Comparison of ENCODE assay signal across 8 cellular contexts in genomic region chr1:38873027-38873969, GRCh38. TPM values are rescaled to one million over a fixed set of nuclear protein-coding genes. Genes with fewer than 3 reads are reported as not detected.
A peak's percentile ranks its signal among the peaks of the same experiment; 100 is the strongest.
DNase-seq lines count a peak whose midpoint lies in the region; ATAC-seq and TF ChIP-seq lines count a peak whose summit lies in the region.

Gene MYCBP (minus strand): TSS chr1:38873348. CDS start chr1:38873305, 43 bp downstream.

- peak within 1 kb of the TSS; percentile 79 for H4K12ac ChIP-seq in trophoblast cell (ENCODE audit: low read depth, low read length)

- peak within 1 kb of the TSS; percentile 67 for H3K18ac ChIP-seq in trophoblast cell (ENCODE audit: low read length)

- H3K4me3 ChIP-seq in GM12875 (ENCODE audit: low read depth, low read length): peak within 1 kb of the TSS; percentile 67
- H3K4me3 ChIP-seq in adipocyte (ENCODE audit: low read length): peak within 1 kb of the TSS; percentile 93
- H3K4me3 ChIP-seq in trophoblast cell (ENCODE audit: low read depth, low read length): peak within 1 kb of the TSS; percentile 95
- H3K4me3 ChIP-seq in transverse colon: peak within 1 kb of the TSS; percentile 52 to 97 (median 81)

- H3K9ac ChIP-seq in adipocyte (ENCODE audit: low read length) (peak within 1 kb of the TSS; percentile 98), trophoblast cell (ENCODE audit: low read length) (peak within 1 kb of the TSS; percentile 95)

- H3K23ac ChIP-seq in trophoblast cell (ENCODE audit: low read length): no peak within 1 kb of the TSS

- H2AK5ac ChIP-seq in trophoblast cell (ENCODE audit: low read length): peak within 1 kb of the TSS; percentile 57

- peak within 1 kb of the TSS; percentile 82 for H4K8ac ChIP-seq in trophoblast cell (ENCODE audit: low read depth, low read length)

- DNase-seq in NCI-H1436 (lab: John Stamatoyannopoulos, UW) (peak; percentile 92), T follicular helper cell (ENCODE audit: low read depth) (peak; percentile 93), adipocyte (ENCODE audit: low read depth) (peak; percentile 96), cardiac septum (ENCODE audit: low spot score) (peak; percentile 99), trophoblast cell (peak; percentile 96 to 97), transverse colon (peak; percentile 97)

- no peak within 1 kb of the TSS for H2BK120ac ChIP-seq in trophoblast cell (ENCODE audit: insufficient read depth, low read length, poor library complexity)

- no peak within 1 kb of the TSS for H2BK12ac ChIP-seq in trophoblast cell (ENCODE audit: low read length)

- peaks cover 4% of the 10 kb centered on the region for H3K36me3 ChIP-seq in adipocyte (ENCODE audit: control insufficient read depth, insufficient read depth, low read length, severe bottlenecking)
- H3K36me3 ChIP-seq in trophoblast cell (ENCODE audit: control insufficient read depth in 1 of 2, insufficient read depth in 2 of 2, low read length in 2 of 2): peaks cover 0 to 5% of the 10 kb centered on the region in 2 experiments
- no peaks in the 10 kb centered on the region for H3K36me3 ChIP-seq in transverse colon

- peak; percentile 98 for ATAC-seq in HG02798 (IDR thresholded peaks at IDR 0.05; ENCODE audit: poor library complexity, unreplicated experiment)

- in situ Hi-C loops in transverse colon (cut with MboI; ENCODE audit: low pct_ligation_motif_present in 1 of 4, low pct_unique_long_range_greater_than_20kb in 1 of 4, low sequenced_read_pairs in 3 of 4): loop anchor here in 1 of 4 donors (10.0 kb wide), 1 partner anchor 212 kb away; no protein-coding TSS in a partner anchor

- TF ChIP-seq CTCF in GM12875 (IDR thresholded peaks at IDR 0.05; ENCODE audit: borderline replicate concordance, insufficient read depth, low read depth, low read length) (no peak), transverse colon (IDR thresholded peaks at IDR 0.05) (peak in 4 of 5 experiments; percentile 23 to 63 (median 38))

- H3K9me3 ChIP-seq in adipocyte (ENCODE audit: control insufficient read depth, low read length) (no peaks in the 10 kb centered on the region), trophoblast cell (ENCODE audit: insufficient read depth, low read depth, low read length) (peaks cover 2% of the 10 kb centered on the region), transverse colon (no peaks in the 10 kb centered on the region)

- peak within 1 kb of the TSS; percentile 81 for H3K4ac ChIP-seq in trophoblast cell (ENCODE audit: low read depth, low read length)

- peaks cover 4% of the 10 kb centered on the region for H3K79me2 ChIP-seq in trophoblast cell (ENCODE audit: control insufficient read depth, insufficient read depth, low read length, poor library complexity)

- peak within 1 kb of the TSS; percentile 73 for H2AFZ ChIP-seq in trophoblast cell (ENCODE audit: insufficient read depth, low read length, poor library complexity)

- WGBS in trophoblast cell (ENCODE audit: extremely low coverage, insufficient coverage, insufficient read length): no CpG with 5 or more reads among the region's 69 CpGs
- 0 to 1% methylated on average over 1 to 46 of the region's 69 CpGs for WGBS in transverse colon (ENCODE audit: low coverage in 1 of 2), 2 donors

- H3K27ac ChIP-seq in trophoblast cell (ENCODE audit: low read depth, low read length): no peak within 1 kb of the TSS
- H3K27ac ChIP-seq in transverse colon: peak within 1 kb of the TSS; percentile 83 to 88 (median 84)

- intact Hi-C loops in cardiac septum (cut with DNase I) (no loop called here), transverse colon (cut with DNase I; ENCODE audit: low total_unique reads) (no loop called here)

- H3K27me3 ChIP-seq in adipocyte (replicated peaks; ENCODE audit: control insufficient read depth, insufficient read depth, low read length) (no peaks in the 10 kb centered on the region), trophoblast cell (ENCODE audit: insufficient read depth, low read length) (no peaks in the 10 kb centered on the region), transverse colon (no peaks in the 10 kb centered on the region)

- peaks cover 26% of the 10 kb centered on the region for H3K4me1 ChIP-seq in adipocyte (ENCODE audit: control insufficient read depth, insufficient read depth, low read length)
- H3K4me1 ChIP-seq in trophoblast cell (ENCODE audit: control insufficient read depth in 1 of 2, insufficient read depth in 2 of 2, low read length in 2 of 2): peaks cover 0 to 3% of the 10 kb centered on the region in 2 experiments
- H3K4me1 ChIP-seq in transverse colon: peaks cover 4 to 22% (median 18%) of the 10 kb centered on the region in 4 donors

- TF ChIP-seq POLR2A in transverse colon (IDR thresholded peaks at IDR 0.05): peak; percentile 48

- peaks cover 5% of the 10 kb centered on the region for H3K79me1 ChIP-seq in trophoblast cell (ENCODE audit: low read length)

- peak within 1 kb of the TSS; percentile 59 for H4K91ac ChIP-seq in trophoblast cell (ENCODE audit: low read depth, low read length)

- peak within 1 kb of the TSS; percentile 99 for H3K4me2 ChIP-seq in trophoblast cell (ENCODE audit: low read length)

- no peak for TF ChIP-seq EP300 in transverse colon (IDR thresholded peaks at IDR 0.05; ENCODE audit: low read depth)

- no peak within 1 kb of the TSS for H2BK5ac ChIP-seq in trophoblast cell (ENCODE audit: low read depth, low read length, poor library complexity)

- H3K14ac ChIP-seq in trophoblast cell (ENCODE audit: low read length): peak within 1 kb of the TSS; percentile 63

RNA-seq across cellular contexts. Expression of gene MYCBP, which starts in this region (rescaled TPM):
- total RNA-seq in cardiac septum (7.7 TPM), transverse colon (10 to 100 TPM in 2 of 4 donors, 1 to 10 TPM in 2; 2.2 to 24.3 (median 16.2) TPM)
- 40.6 and 42.4 TPM in 2 replicates for polyA plus RNA-seq in trophoblast cell (2013)
